In the genomic region with DNA sequence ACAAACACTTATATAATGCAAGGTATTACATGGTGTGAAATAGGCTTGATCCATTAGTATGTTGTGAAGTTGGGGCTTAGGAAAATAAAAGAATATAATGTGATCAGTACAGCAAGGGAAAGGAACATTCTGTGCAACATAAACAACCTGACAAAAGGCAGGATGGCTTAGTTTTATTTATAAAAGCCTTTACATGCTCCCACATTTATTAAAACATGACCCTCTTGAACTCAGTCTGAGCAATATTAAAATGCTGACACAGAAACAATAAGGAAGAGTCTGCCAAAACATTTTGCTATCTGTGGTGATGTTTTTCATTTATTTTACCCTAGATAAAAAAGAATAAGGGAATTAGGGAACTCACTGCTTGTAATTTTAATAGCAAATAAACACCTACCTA, we compare ENCODE assay signal across 30 cellular contexts.
"Had no signal": no experiment of that assay in that cellular context is flagged by ENCODE, and none has a peak within 500 bp of the region (broad histone marks: within the 10 kb centered on the region; RNA-seq: fewer than 3 reads in every experiment).

No MANE protein-coding gene starts in this region.

- H3K36me3 ChIP-seq: left lung, lower lobe of right lung, neural progenitor cell, neutrophil, ovary, right atrium auricular region, suprapubic skin, thoracic aorta, tibial artery, uterus had no signal

- FAIRE-seq: islet of Langerhans, kidney had no signal

- ATAC-seq: left colon; left lung; lower lobe of right lung; naive thymus-derived CD8-positive, alpha-beta T cell; sciatic nerve; stimulated activated effector memory CD8-positive, alpha-beta T cell treated with anti-CD3 and anti-CD28 coated beads, Interleukin-12 subunit alpha, Interleukin-12 subunit beta, amount 100 ng/mL, for 72 hours had no signal

- H3K36me3 Mint-ChIP-seq: immature natural killer cell; naive thymus-derived CD8-positive, alpha-beta T cell; neural progenitor cell; stimulated activated effector memory CD8-positive, alpha-beta T cell treated with anti-CD3 and anti-CD28 coated beads, Interleukin-12 subunit alpha, Interleukin-12 subunit beta, amount 100 ng/mL, for 72 hours had no signal

- H3K9me3 ChIP-seq: neutrophil, ovary, suprapubic skin, thoracic aorta, uterus had no signal

- H3K4me1 ChIP-seq: left lung, lower lobe of right lung, right atrium auricular region, suprapubic skin, tibial artery, uterus had no signal

- H3K4me3 Mint-ChIP-seq: immature natural killer cell; naive thymus-derived CD8-positive, alpha-beta T cell; nephron progenitor cell; neural progenitor cell; stimulated activated effector memory CD8-positive, alpha-beta T cell treated with anti-CD3 and anti-CD28 coated beads, Interleukin-12 subunit alpha, Interleukin-12 subunit beta, amount 100 ng/mL, for 72 hours; stimulated activated naive CD8-positive, alpha-beta T cell treated with anti-CD3 and anti-CD28 coated beads, Interleukin-15, Interleukin-2, amounts not matched to agents 100 ng/mL and 50 ng/mL, for 24 hours had no signal

- H3K27me3 ChIP-seq: left lung, neural progenitor cell, neutrophil, ovary, right atrium auricular region, suprapubic skin, tibial artery, uterus had no signal

- H2AFZ ChIP-seq: neural progenitor cell had no signal

- H3K27ac ChIP-seq: left lung, lower lobe of right lung, neural progenitor cell, neutrophil, ovary, right atrium auricular region, skin epidermis, suprapubic skin, thoracic aorta, tibial artery, uterus had no signal

- H3K9ac ChIP-seq: neural progenitor cell had no signal

- H3K4me3 ChIP-seq: left lung, lower lobe of right lung, neural progenitor cell, ovary, right atrium auricular region, skin epidermis, suprapubic skin, thoracic aorta, tibial artery, uterus had no signal

- H3K27ac Mint-ChIP-seq: immature natural killer cell; naive thymus-derived CD8-positive, alpha-beta T cell; nephron progenitor cell; neural progenitor cell; progenitor cell of endocrine pancreas; stimulated activated effector memory CD8-positive, alpha-beta T cell treated with anti-CD3 and anti-CD28 coated beads, Interleukin-12 subunit alpha, Interleukin-12 subunit beta, amount 100 ng/mL, for 72 hours; stimulated activated naive CD8-positive, alpha-beta T cell treated with anti-CD3 and anti-CD28 coated beads, Interleukin-15, Interleukin-2, amounts not matched to agents 100 ng/mL and 50 ng/mL, for 24 hours had no signal

- H3K4me2 ChIP-seq: neural progenitor cell had no signal

- DNase-seq: hypothalamus; immature natural killer cell; kidney; left colon; left lung; lower lobe of right lung; mammary epithelial cell; mesenchymal stem cell; naive thymus-derived CD8-positive, alpha-beta T cell; nephron progenitor cell; occipital lobe; ovary; stimulated activated CD4-positive, alpha-beta T cell treated with anti-CD3 and anti-CD28 coated beads, Interleukin-12 subunit alpha, Interleukin-12 subunit beta, amount 100 ng/mL, for 4 hours; stimulated activated CD4-positive, alpha-beta T cell treated with anti-CD3 and anti-CD28 coated beads, Interleukin-15, amount 100 ng/mL, for 24 hours; stimulated activated CD4-positive, alpha-beta T cell treated with anti-CD3 and anti-CD28 coated beads, Interleukin-4, amount 100 ng/mL, for 24 hours; stimulated activated naive CD4-positive, alpha-beta T cell; tibial artery; trophoblast cell; uterus had no signal

- H3K27me3 Mint-ChIP-seq: naive thymus-derived CD8-positive, alpha-beta T cell; progenitor cell of endocrine pancreas; stimulated activated naive CD8-positive, alpha-beta T cell treated with anti-CD3 and anti-CD28 coated beads, Interleukin-15, Interleukin-2, amounts not matched to agents 100 ng/mL and 50 ng/mL, for 24 hours had no signal

- H3K4me1 Mint-ChIP-seq: immature natural killer cell; naive thymus-derived CD8-positive, alpha-beta T cell; stimulated activated effector memory CD8-positive, alpha-beta T cell treated with anti-CD3 and anti-CD28 coated beads, Interleukin-12 subunit alpha, Interleukin-12 subunit beta, amount 100 ng/mL, for 72 hours had no signal
